20 cellular contexts compared by ENCODE assay signal in the genomic region with DNA sequence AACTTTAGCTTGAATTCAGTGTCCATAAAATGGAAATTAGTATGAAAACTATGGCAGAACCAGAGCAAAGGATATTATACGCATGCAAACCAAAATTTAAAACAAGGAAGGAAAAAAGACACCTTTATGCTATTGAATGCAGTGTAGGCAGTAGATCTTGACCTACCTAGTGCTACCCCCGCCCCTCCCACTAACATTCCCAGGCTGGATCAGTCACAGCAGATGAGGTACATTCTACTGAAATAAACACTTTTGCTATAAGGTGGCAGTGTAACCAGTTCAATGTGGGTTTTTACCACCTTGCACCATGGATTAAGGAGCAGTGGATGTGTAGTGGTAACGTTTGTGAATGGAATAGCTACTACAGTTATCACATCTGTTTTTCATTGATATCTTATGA.
"Had no signal": no experiment of that assay in that cellular context is flagged by ENCODE, and none has a peak within 500 bp of the region (broad histone marks: within the 10 kb centered on the region; RNA-seq: fewer than 3 reads in every experiment).

No MANE protein-coding gene starts in this region.

- FAIRE-seq: RCC 7860 had no signal

- H3K9me3 ChIP-seq: MG63, SJSA1 had no signal

- H3K27me3 ChIP-seq: MG63, SJSA1 had no signal

- H3K36me3 ChIP-seq: MG63, SJSA1 had no signal

- DNase-seq: KBM-7, MG63, NCI-H1092, NCI-H1105 treated with DMSO at 0.1 percent for 48 hours, NCI-H1417 treated with DMSO at 0.1 percent for 48 hours, NCI-H146, NCI-H1694 treated with DMSO at 0.1 percent for 48 hours, NCI-H1930, NCI-H2081, NCI-H2107, NCI-H2227 treated with DMSO at 0.1 percent for 48 hours, NCI-H446, NCI-H510A, NCI-H69, NCI-H774, Right ventricle myocardium superior, RPMI8226, SIG-M5 had no signal

- H3K4me3 ChIP-seq: MG63, SJSA1 had no signal

- H3K4me1 ChIP-seq: SJSA1 had no signal

- H3K27ac ChIP-seq: SJSA1 had no signal
